ENCODE assay signal across 8 cellular contexts in genomic region chr3:53254810-53255359, GRCh38. TPM values are rescaled to one million over a fixed set of nuclear protein-coding genes. Genes with fewer than 3 reads are reported as not detected.
DNase-seq lines count a peak whose midpoint lies in the region; ATAC-seq and TF ChIP-seq lines count a peak whose summit lies in the region.

No MANE protein-coding gene starts in this region.

- ATAC-seq in GM21737 (IDR thresholded peaks at IDR 0.05; ENCODE audit: unreplicated experiment), result peak; percentile 52

- DNase-seq in G401 (ENCODE audit: low spot score) (peak; percentile 86), LNCaP clone FGC (ENCODE audit: low read depth) (peak; percentile 52), choroid plexus epithelial cell (ENCODE audit: low read depth) (peak; percentile 65), kidney tubule cell (ENCODE audit: low spot score) (peak; percentile 78), cortex of kidney (lab: John Stamatoyannopoulos, UW) (no peak)
- peak; percentile 59 for DNase-seq in activated CD4-positive, CD25-positive, alpha-beta regulatory T cell treated with anti-CD3 and anti-CD28 coated beads, Interleukin-2, amount 50 U/mL, for 72 hours
- DNase-seq in stimulated activated CD4-positive, alpha-beta T cell treated with anti-CD3 and anti-CD28 coated beads, Interleukin-1b, Interleukin-23, amount 100 ng/mL, for 48 hours, result peak; percentile 64

- TF ChIP-seq CTCF in LNCaP clone FGC (IDR thresholded peaks at IDR 0.05; ENCODE audit: control insufficient read depth, extremely low read depth, insufficient read depth) (no peak), choroid plexus epithelial cell (conservative IDR thresholded peaks at IDR 0.05; ENCODE audit: low read depth, low read length) (no peak)

- in situ Hi-C loops in G401 (cut with HindIII; ENCODE audit: low sequenced_read_pairs), result no loop called here

- H3K4me3 ChIP-seq in LNCaP clone FGC (ENCODE audit: low read depth, low read length) (peak overlapping the region; percentile 99), choroid plexus epithelial cell (ENCODE audit: low read depth, low read length) (peak overlapping the region; percentile 83)

RNA-seq across cellular contexts. Expression of gene TKT, which starts 0.9 kb away (rescaled TPM):
- total RNA-seq in G401 (2014; rRNA removed; shearing (Covaris generic)), result 976 and 1,104 TPM in 2 replicates
